ENCODE assay signal across 1 cellular context in genomic region chr20:30376767-30377658, GRCh38.
TF ChIP-seq lines count a peak whose summit lies in the region.

No MANE protein-coding gene starts in this region.

TF ChIP-seq in HepG2, 621 proteins besides CTCF, POLR2A, EP300 and RAD21 (continued from another document and continues in another):
- TF ChIP-seq, protein P1, sequence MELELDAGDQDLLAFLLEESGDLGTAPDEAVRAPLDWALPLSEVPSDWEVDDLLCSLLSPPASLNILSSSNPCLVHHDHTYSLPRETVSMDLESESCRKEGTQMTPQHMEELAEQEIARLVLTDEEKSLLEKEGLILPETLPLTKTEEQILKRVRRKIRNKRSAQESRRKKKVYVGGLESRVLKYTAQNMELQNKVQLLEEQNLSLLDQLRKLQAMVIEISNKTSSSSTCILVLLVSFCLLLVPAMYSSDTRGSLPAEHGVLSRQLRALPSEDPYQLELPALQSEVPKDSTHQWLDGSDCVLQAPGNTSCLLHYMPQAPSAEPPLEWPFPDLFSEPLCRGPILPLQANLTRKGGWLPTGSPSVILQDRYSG (CRISPR knock-in tag; IDR thresholded peaks at IDR 0.05) = 0 out of 2 replicates have a peak, but pooled peaks have one; percentile 32
- TF ChIP-seq JDP2 (CRISPR knock-in tag; IDR thresholded peaks at IDR 0.05; ENCODE audit: borderline replicate concordance) = no peak; the same call in 1 of the 2 replicates
- TF ChIP-seq ZNF678 (CRISPR knock-in tag; IDR thresholded peaks at IDR 0.05) = no peak
- TF ChIP-seq, protein P2, sequence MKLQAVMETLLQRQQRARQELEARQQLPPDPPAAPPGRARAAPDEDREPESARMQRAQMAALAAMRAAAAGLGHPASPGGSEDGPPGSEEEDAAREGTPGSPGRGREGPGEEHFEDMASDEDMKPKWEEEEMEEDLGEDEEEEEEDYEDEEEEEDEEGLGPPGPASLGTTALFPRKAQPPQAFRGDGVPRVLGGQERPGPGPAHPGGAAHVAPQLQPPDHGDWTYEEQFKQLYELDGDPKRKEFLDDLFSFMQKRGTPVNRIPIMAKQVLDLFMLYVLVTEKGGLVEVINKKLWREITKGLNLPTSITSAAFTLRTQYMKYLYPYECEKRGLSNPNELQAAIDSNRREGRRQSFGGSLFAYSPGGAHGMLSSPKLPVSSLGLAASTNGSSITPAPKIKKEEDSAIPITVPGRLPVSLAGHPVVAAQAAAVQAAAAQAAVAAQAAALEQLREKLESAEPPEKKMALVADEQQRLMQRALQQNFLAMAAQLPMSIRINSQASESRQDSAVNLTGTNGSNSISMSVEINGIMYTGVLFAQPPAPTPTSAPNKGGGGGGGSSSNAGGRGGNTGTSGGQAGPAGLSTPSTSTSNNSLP (IDR thresholded peaks at IDR 0.05; ENCODE audit: low read depth, low read length) = no peak
- peak; percentile 81; the same call in 1 of the 2 replicates for TF ChIP-seq IRX3 (CRISPR knock-in tag; IDR thresholded peaks at IDR 0.05; ENCODE audit: borderline replicate concordance, low read depth)
- TF ChIP-seq, protein P3, sequence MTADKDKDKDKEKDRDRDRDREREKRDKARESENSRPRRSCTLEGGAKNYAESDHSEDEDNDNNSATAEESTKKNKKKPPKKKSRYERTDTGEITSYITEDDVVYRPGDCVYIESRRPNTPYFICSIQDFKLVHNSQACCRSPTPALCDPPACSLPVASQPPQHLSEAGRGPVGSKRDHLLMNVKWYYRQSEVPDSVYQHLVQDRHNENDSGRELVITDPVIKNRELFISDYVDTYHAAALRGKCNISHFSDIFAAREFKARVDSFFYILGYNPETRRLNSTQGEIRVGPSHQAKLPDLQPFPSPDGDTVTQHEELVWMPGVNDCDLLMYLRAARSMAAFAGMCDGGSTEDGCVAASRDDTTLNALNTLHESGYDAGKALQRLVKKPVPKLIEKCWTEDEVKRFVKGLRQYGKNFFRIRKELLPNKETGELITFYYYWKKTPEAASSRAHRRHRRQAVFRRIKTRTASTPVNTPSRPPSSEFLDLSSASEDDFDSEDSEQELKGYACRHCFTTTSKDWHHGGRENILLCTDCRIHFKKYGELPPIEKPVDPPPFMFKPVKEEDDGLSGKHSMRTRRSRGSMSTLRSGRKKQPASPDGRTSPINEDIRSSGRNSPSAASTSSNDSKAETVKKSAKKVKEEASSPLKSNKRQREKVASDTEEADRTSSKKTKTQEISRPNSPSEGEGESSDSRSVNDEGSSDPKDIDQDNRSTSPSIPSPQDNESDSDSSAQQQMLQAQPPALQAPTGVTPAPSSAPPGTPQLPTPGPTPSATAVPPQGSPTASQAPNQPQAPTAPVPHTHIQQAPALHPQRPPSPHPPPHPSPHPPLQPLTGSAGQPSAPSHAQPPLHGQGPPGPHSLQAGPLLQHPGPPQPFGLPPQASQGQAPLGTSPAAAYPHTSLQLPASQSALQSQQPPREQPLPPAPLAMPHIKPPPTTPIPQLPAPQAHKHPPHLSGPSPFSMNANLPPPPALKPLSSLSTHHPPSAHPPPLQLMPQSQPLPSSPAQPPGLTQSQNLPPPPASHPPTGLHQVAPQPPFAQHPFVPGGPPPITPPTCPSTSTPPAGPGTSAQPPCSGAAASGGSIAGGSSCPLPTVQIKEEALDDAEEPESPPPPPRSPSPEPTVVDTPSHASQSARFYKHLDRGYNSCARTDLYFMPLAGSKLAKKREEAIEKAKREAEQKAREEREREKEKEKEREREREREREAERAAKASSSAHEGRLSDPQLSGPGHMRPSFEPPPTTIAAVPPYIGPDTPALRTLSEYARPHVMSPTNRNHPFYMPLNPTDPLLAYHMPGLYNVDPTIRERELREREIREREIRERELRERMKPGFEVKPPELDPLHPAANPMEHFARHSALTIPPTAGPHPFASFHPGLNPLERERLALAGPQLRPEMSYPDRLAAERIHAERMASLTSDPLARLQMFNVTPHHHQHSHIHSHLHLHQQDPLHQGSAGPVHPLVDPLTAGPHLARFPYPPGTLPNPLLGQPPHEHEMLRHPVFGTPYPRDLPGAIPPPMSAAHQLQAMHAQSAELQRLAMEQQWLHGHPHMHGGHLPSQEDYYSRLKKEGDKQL (CRISPR knock-in tag; IDR thresholded peaks at IDR 0.05; ENCODE audit: low read depth) = no peak
- TF ChIP-seq RARG (CRISPR knock-in tag; IDR thresholded peaks at IDR 0.05; ENCODE audit: low read depth) = no peak
- peak; percentile 75 for TF ChIP-seq TSC22D2 (CRISPR knock-in tag; IDR thresholded peaks at IDR 0.05; ENCODE audit: borderline replicate concordance)
- TF ChIP-seq TERF1 (CRISPR knock-in tag; IDR thresholded peaks at IDR 0.05) = peak; percentile 48; the same call in 1 of the 2 replicates
- TF ChIP-seq ZNF329 (CRISPR knock-in tag; IDR thresholded peaks at IDR 0.05; ENCODE audit: low read depth) = no peak
- TF ChIP-seq, protein P4, sequence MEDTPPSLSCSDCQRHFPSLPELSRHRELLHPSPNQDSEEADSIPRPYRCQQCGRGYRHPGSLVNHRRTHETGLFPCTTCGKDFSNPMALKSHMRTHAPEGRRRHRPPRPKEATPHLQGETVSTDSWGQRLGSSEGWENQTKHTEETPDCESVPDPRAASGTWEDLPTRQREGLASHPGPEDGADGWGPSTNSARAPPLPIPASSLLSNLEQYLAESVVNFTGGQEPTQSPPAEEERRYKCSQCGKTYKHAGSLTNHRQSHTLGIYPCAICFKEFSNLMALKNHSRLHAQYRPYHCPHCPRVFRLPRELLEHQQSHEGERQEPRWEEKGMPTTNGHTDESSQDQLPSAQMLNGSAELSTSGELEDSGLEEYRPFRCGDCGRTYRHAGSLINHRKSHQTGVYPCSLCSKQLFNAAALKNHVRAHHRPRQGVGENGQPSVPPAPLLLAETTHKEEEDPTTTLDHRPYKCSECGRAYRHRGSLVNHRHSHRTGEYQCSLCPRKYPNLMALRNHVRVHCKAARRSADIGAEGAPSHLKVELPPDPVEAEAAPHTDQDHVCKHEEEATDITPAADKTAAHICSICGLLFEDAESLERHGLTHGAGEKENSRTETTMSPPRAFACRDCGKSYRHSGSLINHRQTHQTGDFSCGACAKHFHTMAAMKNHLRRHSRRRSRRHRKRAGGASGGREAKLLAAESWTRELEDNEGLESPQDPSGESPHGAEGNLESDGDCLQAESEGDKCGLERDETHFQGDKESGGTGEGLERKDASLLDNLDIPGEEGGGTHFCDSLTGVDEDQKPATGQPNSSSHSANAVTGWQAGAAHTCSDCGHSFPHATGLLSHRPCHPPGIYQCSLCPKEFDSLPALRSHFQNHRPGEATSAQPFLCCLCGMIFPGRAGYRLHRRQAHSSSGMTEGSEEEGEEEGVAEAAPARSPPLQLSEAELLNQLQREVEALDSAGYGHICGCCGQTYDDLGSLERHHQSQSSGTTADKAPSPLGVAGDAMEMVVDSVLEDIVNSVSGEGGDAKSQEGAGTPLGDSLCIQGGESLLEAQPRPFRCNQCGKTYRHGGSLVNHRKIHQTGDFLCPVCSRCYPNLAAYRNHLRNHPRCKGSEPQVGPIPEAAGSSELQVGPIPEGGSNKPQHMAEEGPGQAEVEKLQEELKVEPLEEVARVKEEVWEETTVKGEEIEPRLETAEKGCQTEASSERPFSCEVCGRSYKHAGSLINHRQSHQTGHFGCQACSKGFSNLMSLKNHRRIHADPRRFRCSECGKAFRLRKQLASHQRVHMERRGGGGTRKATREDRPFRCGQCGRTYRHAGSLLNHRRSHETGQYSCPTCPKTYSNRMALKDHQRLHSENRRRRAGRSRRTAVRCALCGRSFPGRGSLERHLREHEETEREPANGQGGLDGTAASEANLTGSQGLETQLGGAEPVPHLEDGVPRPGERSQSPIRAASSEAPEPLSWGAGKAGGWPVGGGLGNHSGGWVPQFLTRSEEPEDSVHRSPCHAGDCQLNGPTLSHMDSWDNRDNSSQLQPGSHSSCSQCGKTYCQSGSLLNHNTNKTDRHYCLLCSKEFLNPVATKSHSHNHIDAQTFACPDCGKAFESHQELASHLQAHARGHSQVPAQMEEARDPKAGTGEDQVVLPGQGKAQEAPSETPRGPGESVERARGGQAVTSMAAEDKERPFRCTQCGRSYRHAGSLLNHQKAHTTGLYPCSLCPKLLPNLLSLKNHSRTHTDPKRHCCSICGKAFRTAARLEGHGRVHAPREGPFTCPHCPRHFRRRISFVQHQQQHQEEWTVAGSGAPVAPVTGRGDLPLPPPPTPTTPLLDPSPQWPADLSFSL (CRISPR knock-in tag; IDR thresholded peaks at IDR 0.05) = no peak
- TF ChIP-seq ZGPAT (CRISPR knock-in tag; IDR thresholded peaks at IDR 0.05) = peak; percentile 96; the same call in 1 of the 2 replicates
- no peak for TF ChIP-seq SYNCRIP (IDR thresholded peaks at IDR 0.05; ENCODE audit: insufficient read depth, low read depth, low read length)
- TF ChIP-seq RBAK (CRISPR knock-in tag; IDR thresholded peaks at IDR 0.05) = no peak; the same call in 1 of the 2 replicates
- TF ChIP-seq HNRNPUL1 (IDR thresholded peaks at IDR 0.05; ENCODE audit: low read depth, low read length) = no peak
- TF ChIP-seq FOXP4 (CRISPR knock-in tag; IDR thresholded peaks at IDR 0.05) = no peak
- TF ChIP-seq ZNF235 (CRISPR knock-in tag; IDR thresholded peaks at IDR 0.05; ENCODE audit: borderline replicate concordance) = 0 out of 2 replicates have a peak, but pooled peaks have one; percentile 74
- TF ChIP-seq, protein P5, sequence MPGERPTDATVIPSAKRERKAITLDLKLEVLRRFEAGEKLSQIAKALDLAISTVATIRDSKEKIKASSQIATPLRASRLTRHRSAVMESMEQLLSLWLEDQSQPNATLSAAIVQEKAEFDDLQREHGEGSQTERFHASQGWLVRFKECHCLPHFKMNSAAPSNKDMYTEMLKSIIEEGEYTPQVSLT (CRISPR knock-in tag; IDR thresholded peaks at IDR 0.05; ENCODE audit: borderline replicate concordance, low read depth) = no peak
- TF ChIP-seq ZNF383 (CRISPR knock-in tag; IDR thresholded peaks at IDR 0.05; ENCODE audit: borderline replicate concordance) = no peak
- no peak for TF ChIP-seq NONO (IDR thresholded peaks at IDR 0.05)
- TF ChIP-seq NONO (CRISPR knock-in tag; conservative IDR thresholded peaks at IDR 0.05) = peak; percentile 86
- TF ChIP-seq ZNF674 (CRISPR knock-in tag; IDR thresholded peaks at IDR 0.05; ENCODE audit: low read depth) = no peak
- TF ChIP-seq ZNF484 (CRISPR knock-in tag; IDR thresholded peaks at IDR 0.05; ENCODE audit: borderline replicate concordance, low read depth) = no peak
- TF ChIP-seq REPIN1 (CRISPR knock-in tag; IDR thresholded peaks at IDR 0.05; ENCODE audit: borderline replicate concordance, low read depth) = peak; percentile 55
- peak; percentile 87; the same call in 1 of the 2 replicates for TF ChIP-seq KDM2A (CRISPR knock-in tag; IDR thresholded peaks at IDR 0.05; ENCODE audit: borderline replicate concordance, low read depth)
- peak; percentile 91 for TF ChIP-seq SPEN (CRISPR knock-in tag; IDR thresholded peaks at IDR 0.05; ENCODE audit: low read depth)
- TF ChIP-seq ZNF17 (CRISPR knock-in tag; IDR thresholded peaks at IDR 0.05) = no peak
- TF ChIP-seq ZNF225 (CRISPR knock-in tag; IDR thresholded peaks at IDR 0.05) = 0 out of 2 replicates have a peak, but pooled peaks have one; percentile 69
- TF ChIP-seq TOE1 (CRISPR knock-in tag; IDR thresholded peaks at IDR 0.05) = peak; percentile 25; the same call in 1 of the 2 replicates
- peak; percentile 89 for TF ChIP-seq HOMEZ (CRISPR knock-in tag; IDR thresholded peaks at IDR 0.05; ENCODE audit: low read depth)
- TF ChIP-seq RFX3 (CRISPR knock-in tag; IDR thresholded peaks at IDR 0.05) = 0 out of 2 replicates have a peak, but pooled peaks have one; percentile 8
- peak; percentile 58; the same call in 1 of the 2 replicates for TF ChIP-seq ZFP41 (CRISPR knock-in tag; IDR thresholded peaks at IDR 0.05; ENCODE audit: borderline replicate concordance)
